2 cellular contexts compared by ENCODE assay signal in the genomic region with DNA sequence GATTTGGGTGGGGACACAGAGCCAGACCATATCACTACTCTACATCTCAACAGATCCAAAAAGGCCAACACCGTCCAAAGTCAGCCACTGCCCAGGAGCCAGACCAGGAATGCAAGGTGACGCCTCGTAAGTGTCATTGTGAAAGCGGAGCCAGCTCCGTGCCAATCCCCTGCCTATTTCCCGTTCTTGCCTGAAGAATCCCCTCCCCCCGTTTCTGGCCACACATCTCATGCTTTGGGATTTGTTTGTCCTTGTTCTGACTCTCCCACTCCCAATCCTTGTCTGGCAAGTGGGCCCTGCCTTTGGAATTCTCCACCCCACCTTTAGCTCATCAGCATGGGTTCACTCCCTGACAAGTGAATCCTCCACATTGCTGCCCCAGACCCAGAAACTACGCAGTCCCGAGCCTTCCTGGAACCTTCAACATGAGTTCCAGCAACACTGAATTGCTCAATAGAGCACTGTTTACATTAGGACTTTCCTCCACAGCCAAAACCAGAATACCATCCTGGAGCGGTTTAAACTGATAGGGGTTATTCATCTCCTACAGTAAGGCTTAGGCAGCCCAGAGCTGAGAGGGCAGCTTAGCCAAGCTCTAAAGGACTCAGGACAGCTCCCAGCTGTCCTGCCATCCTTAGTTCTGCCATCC.
A peak's percentile ranks its signal among the peaks of the same experiment; 100 is the strongest.
TF ChIP-seq lines count a peak whose summit lies in the region.

No MANE protein-coding gene starts in this region.

TF ChIP-seq in HepG2, 621 proteins besides CTCF, POLR2A, EP300 and RAD21 (continues in another document):
- TF ChIP-seq HMG20A (CRISPR knock-in tag; IDR thresholded peaks at IDR 0.05; ENCODE audit: borderline replicate concordance) (0 out of 2 replicates have a peak, but pooled peaks have one; percentile 59), FOXA3 (CRISPR knock-in tag; IDR thresholded peaks at IDR 0.05) (peak; percentile 85), ELF1 (CRISPR knock-in tag; IDR thresholded peaks at IDR 0.05) (0 out of 2 replicates have a peak, but pooled peaks have one; percentile 12), ZNF17 (CRISPR knock-in tag; IDR thresholded peaks at IDR 0.05) (no peak), ZFP41 (CRISPR knock-in tag; IDR thresholded peaks at IDR 0.05; ENCODE audit: borderline replicate concordance) (no peak), ATF7-NPFF (CRISPR knock-in tag; IDR thresholded peaks at IDR 0.05; ENCODE audit: low read depth) (no peak), KDM6A (CRISPR knock-in tag; IDR thresholded peaks at IDR 0.05; ENCODE audit: low read depth) (no peak), HNF4A (CRISPR knock-in tag; IDR thresholded peaks at IDR 0.05) (peak; percentile 33; the same call in 1 of the 2 replicates), ZNF180 (CRISPR knock-in tag; IDR thresholded peaks at IDR 0.05; ENCODE audit: borderline replicate concordance, low read depth) (no peak), FOXM1 (CRISPR knock-in tag; IDR thresholded peaks at IDR 0.05) (no peak), TBL1XR1 (IDR thresholded peaks at IDR 0.05; ENCODE audit: borderline replicate concordance, low read length, partially characterized antibody) (no peak), CEBPG (CRISPR knock-in tag; IDR thresholded peaks at IDR 0.05) (peak; percentile 92), TFDP1 (CRISPR knock-in tag; IDR thresholded peaks at IDR 0.05; ENCODE audit: borderline replicate concordance) (peak; percentile 31; the same call in 1 of the 2 replicates), ELF3 (CRISPR knock-in tag; IDR thresholded peaks at IDR 0.05) (peak; percentile 35; the same call in 1 of the 2 replicates), ELK4 (CRISPR knock-in tag; IDR thresholded peaks at IDR 0.05; ENCODE audit: borderline replicate concordance) (no peak), CEBPB (IDR thresholded peaks at IDR 0.05; ENCODE audit: borderline replicate concordance, low read depth, low read length) (peak; percentile 84), THAP11 (CRISPR knock-in tag; IDR thresholded peaks at IDR 0.05) (0 out of 2 replicates have a peak, but pooled peaks have one; percentile 23), SIX1 (CRISPR knock-in tag; IDR thresholded peaks at IDR 0.05; ENCODE audit: borderline replicate concordance) (0 out of 2 replicates have a peak, but pooled peaks have one; percentile 12), MEF2D (CRISPR knock-in tag; IDR thresholded peaks at IDR 0.05) (no peak), HNRNPL (IDR thresholded peaks at IDR 0.05; ENCODE audit: low read depth, low read length) (no peak), ZNF256 (CRISPR knock-in tag; conservative IDR thresholded peaks at IDR 0.05) (no peak), PATZ1 (CRISPR knock-in tag; IDR thresholded peaks at IDR 0.05) (0 out of 2 replicates have a peak, but pooled peaks have one; percentile 22), SOX5 (CRISPR knock-in tag; IDR thresholded peaks at IDR 0.05; ENCODE audit: borderline replicate concordance) (peak; percentile 17; the same call in 1 of the 2 replicates), ZMYM4 (CRISPR knock-in tag; IDR thresholded peaks at IDR 0.05) (peak; percentile 55), BRD4 (CRISPR knock-in tag; IDR thresholded peaks at IDR 0.05) (no peak), ZBTB21 (CRISPR knock-in tag; IDR thresholded peaks at IDR 0.05) (no peak)
- TF ChIP-seq, protein P1, sequence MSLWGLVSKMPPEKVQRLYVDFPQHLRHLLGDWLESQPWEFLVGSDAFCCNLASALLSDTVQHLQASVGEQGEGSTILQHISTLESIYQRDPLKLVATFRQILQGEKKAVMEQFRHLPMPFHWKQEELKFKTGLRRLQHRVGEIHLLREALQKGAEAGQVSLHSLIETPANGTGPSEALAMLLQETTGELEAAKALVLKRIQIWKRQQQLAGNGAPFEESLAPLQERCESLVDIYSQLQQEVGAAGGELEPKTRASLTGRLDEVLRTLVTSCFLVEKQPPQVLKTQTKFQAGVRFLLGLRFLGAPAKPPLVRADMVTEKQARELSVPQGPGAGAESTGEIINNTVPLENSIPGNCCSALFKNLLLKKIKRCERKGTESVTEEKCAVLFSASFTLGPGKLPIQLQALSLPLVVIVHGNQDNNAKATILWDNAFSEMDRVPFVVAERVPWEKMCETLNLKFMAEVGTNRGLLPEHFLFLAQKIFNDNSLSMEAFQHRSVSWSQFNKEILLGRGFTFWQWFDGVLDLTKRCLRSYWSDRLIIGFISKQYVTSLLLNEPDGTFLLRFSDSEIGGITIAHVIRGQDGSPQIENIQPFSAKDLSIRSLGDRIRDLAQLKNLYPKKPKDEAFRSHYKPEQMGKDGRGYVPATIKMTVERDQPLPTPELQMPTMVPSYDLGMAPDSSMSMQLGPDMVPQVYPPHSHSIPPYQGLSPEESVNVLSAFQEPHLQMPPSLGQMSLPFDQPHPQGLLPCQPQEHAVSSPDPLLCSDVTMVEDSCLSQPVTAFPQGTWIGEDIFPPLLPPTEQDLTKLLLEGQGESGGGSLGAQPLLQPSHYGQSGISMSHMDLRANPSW (CRISPR knock-in tag; IDR thresholded peaks at IDR 0.05; ENCODE audit: borderline replicate concordance): no peak

TF ChIP-seq in GM12891, 5 proteins besides CTCF, POLR2A, EP300 and RAD21:
- no peak for TF ChIP-seq SPI1 (IDR thresholded peaks at IDR 0.05; ENCODE audit: low read depth, low read length)
- TF ChIP-seq POLR2AphosphoS5 (IDR thresholded peaks at IDR 0.05; ENCODE audit: low read depth, low read length): no peak
- no peak for TF ChIP-seq POU2F2 (IDR thresholded peaks at IDR 0.05; ENCODE audit: low read depth, low read length)
- no peak for TF ChIP-seq TAF1 (IDR thresholded peaks at IDR 0.05; ENCODE audit: low read depth, low read length)
- TF ChIP-seq PAX5 (IDR thresholded peaks at IDR 0.05; ENCODE audit: insufficient read depth, low read length, severe bottlenecking): no peak
